In genomic region chr1:170881268-170882265, GRCh38 we compare ENCODE assay signal across 8 cellular contexts. TPM values are rescaled to one million over a fixed set of nuclear protein-coding genes. Genes with fewer than 3 reads are reported as not detected.
DNase-seq lines count a peak whose midpoint lies in the region; ATAC-seq and TF ChIP-seq lines count a peak whose summit lies in the region.

No MANE protein-coding gene starts in this region.

- intact Hi-C loops in adrenal gland (cut with DNase I): no loop called here
- intact Hi-C loops in CD4-positive, alpha-beta memory T cell (cut with micrococcal nuclease): no loop called here

- DNase-seq in DMS53 (lab: John Stamatoyannopoulos, UW): peak; percentile 73
- DNase-seq in HS-27A (ENCODE audit: low read depth): peak; percentile 24
- peak in 6 of 7 donors; percentile 19 to 52 (median 26) for DNase-seq in adrenal gland
- no peak for DNase-seq in kidney epithelial cell (ENCODE audit: low read depth)
- no peak for DNase-seq in CD4-positive, alpha-beta memory T cell
- DNase-seq in DMS153 treated with DMSO at 0.1 percent for 48 hours (lab: John Stamatoyannopoulos, UW; ENCODE audit: unreplicated experiment): no peak

- H3K36me3 Mint-ChIP-seq in CD4-positive, alpha-beta memory T cell: no peaks in the 10 kb centered on the region

- CTCF ChIA-PET in CD4-positive, alpha-beta memory T cell (lab: Charles Lee; ENCODE audit: partially characterized antibody): no interaction called here

- no peaks in the 10 kb centered on the region for H3K9me3 ChIP-seq in adrenal gland (replicated peaks in 1 of 3)
- H3K9me3 ChIP-seq in CD4-positive, alpha-beta memory T cell (ENCODE audit: control insufficient read depth in 1 of 2, low read length in 2 of 2): no peaks in the 10 kb centered on the region

- peaks cover 4 to 7% of the 10 kb centered on the region in 2 donors for H3K27me3 Mint-ChIP-seq in CD4-positive, alpha-beta memory T cell

- H3K4me1 ChIP-seq in adrenal gland (replicated peaks in 1 of 2): no peaks in the 10 kb centered on the region
- H3K4me1 ChIP-seq in CD4-positive, alpha-beta memory T cell (ENCODE audit: insufficient read depth, low read length): no peaks in the 10 kb centered on the region

- POLR2A ChIA-PET in CD4-positive, alpha-beta memory T cell (lab: Charles Lee; ENCODE audit: partially characterized antibody): no interaction called here

- ATAC-seq in HG02571 (IDR thresholded peaks at IDR 0.05; ENCODE audit: unreplicated experiment): no peak
- ATAC-seq in HG03460 (IDR thresholded peaks at IDR 0.05; ENCODE audit: unreplicated experiment): no peak

- no peaks in the 10 kb centered on the region for H3K4me1 Mint-ChIP-seq in CD4-positive, alpha-beta memory T cell

- 17 to 20% (median 18%) methylated on average over 5 of the region's 5 CpGs for WGBS in adrenal gland, 4 donors

- no peaks in the 10 kb centered on the region for H3K36me3 ChIP-seq in adrenal gland (replicated peaks in 1 of 2)
- no peaks in the 10 kb centered on the region for H3K36me3 ChIP-seq in kidney epithelial cell (ENCODE audit: control insufficient read depth, insufficient read depth, low read length)
- H3K36me3 ChIP-seq in CD4-positive, alpha-beta memory T cell (ENCODE audit: insufficient read depth, low read length): no peaks in the 10 kb centered on the region

- TF ChIP-seq POLR2A in adrenal gland (IDR thresholded peaks at IDR 0.05): no peak

- peak overlapping the region in 1 of 4 donors; percentile 30 for H3K4me3 ChIP-seq in adrenal gland
- no peak overlapping the region for H3K4me3 ChIP-seq in kidney epithelial cell (ENCODE audit: low read depth, low read length)
- H3K4me3 ChIP-seq in CD4-positive, alpha-beta memory T cell (ENCODE audit: low read length in 2 of 2): no peak overlapping the region

- no peak overlapping the region for H3K27ac ChIP-seq in adrenal gland
- no peak overlapping the region for H3K27ac ChIP-seq in CD4-positive, alpha-beta memory T cell (ENCODE audit: low read depth, low read length)

- H3K9me3 Mint-ChIP-seq in CD4-positive, alpha-beta memory T cell: peaks cover 0 to 9% (median 3%) of the 10 kb centered on the region in 8 donors

- H3K27me3 ChIP-seq in adrenal gland (no peaks in the 10 kb centered on the region), kidney epithelial cell (ENCODE audit: control insufficient read depth, insufficient read depth, low read length) (no peaks in the 10 kb centered on the region)
- no peaks in the 10 kb centered on the region for H3K27me3 ChIP-seq in CD4-positive, alpha-beta memory T cell (ENCODE audit: insufficient read depth, low read length)

- TF ChIP-seq CTCF in adrenal gland (IDR thresholded peaks at IDR 0.05) (peak; percentile 41 to 87 (median 74)), kidney epithelial cell (IDR thresholded peaks at IDR 0.05; ENCODE audit: insufficient read depth, low read length, poor library complexity, severe bottlenecking) (peak; percentile 25)

- no peak overlapping the region for H3K4me3 Mint-ChIP-seq in CD4-positive, alpha-beta memory T cell

- H3K27ac Mint-ChIP-seq in CD4-positive, alpha-beta memory T cell: no peak overlapping the region

RNA-seq across cellular contexts. Expression of gene MROH9, which starts 53.8 kb away (rescaled TPM):
- total RNA-seq in adrenal gland (not detected), kidney epithelial cell (not detected in 2 replicates)
- not detected for polyA plus RNA-seq in adrenal gland
- not detected for total RNA-seq in CD4-positive, alpha-beta memory T cell
- polyA plus RNA-seq in CD4-positive, alpha-beta memory T cell: not detected

Comparison
In these comparisons a context has a peak if more than half of its experiments do, and no peak if none do; other contexts are left out.
1. DNase-seq: peak in DMS53 (single experiment), HS-27A (single experiment) and adrenal gland (6 of 7); none in kidney epithelial cell (single experiment), CD4-positive, alpha-beta memory T cell (0 of 5) and DMS153 treated with DMSO at 0.1 percent for 48 hours (single experiment).